8 cellular contexts compared by ENCODE assay signal in the genomic region with DNA sequence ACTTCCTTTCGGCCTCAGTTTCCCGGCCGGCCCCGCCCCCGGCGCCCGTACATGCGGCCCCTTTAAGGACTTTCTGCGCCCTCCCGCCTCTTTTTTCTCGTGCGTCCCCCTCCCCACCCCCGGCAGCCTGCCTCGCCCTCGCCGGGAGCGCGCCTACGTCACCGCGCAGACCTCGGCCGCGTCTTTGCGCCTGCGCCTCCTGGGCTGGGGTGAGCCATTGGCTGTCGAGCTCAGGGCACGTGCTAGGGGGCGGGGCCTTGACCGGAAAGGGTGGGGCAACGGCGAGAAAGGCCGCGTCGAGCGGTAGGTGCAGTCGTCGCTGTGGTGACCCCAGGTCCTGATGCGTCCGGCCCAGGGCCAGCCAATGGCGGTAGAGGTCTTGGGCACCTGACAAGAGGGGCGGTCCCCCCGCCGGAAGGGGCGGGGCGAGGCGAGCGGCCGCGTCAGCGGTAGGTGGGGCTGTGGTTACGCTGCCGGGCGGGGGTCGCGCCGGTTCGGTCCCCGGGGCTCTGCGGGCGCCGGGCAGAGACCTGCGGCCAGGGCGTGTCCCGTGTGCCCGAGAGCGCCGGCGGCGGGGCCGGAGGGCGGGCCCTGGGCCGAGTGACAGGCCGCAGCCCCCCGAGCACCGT. TPM values are rescaled to one million over a fixed set of nuclear protein-coding genes. Genes with fewer than 3 reads are reported as not detected.
A peak's percentile ranks its signal among the peaks of the same experiment; 100 is the strongest.
DNase-seq lines count a peak whose midpoint lies in the region; ATAC-seq and TF ChIP-seq lines count a peak whose summit lies in the region.

TSS of gene UVSSA (plus strand) at position 428 of the 629 bp plus-strand sequence. CDS start 884 bp downstream, outside the sequence.

- H3K27ac ChIP-seq in right cardiac atrium (ENCODE audit: low read length): peak within 1 kb of the TSS; percentile 65
- peak within 1 kb of the TSS; percentile 94 to 100 for H3K27ac ChIP-seq in uterus

- peak in 2 of 4 experiments; percentile 10 to 16 for TF ChIP-seq CTCF in uterus (IDR thresholded peaks at IDR 0.05)

- H3K27me3 ChIP-seq in right cardiac atrium (ENCODE audit: control insufficient read depth, insufficient read depth) (no peaks in the 10 kb centered on the region), uterus (no peaks in the 10 kb centered on the region)

- H3K4me3 ChIP-seq in right cardiac atrium (ENCODE audit: low read length) (peak within 1 kb of the TSS; percentile 74), uterus (peak within 1 kb of the TSS; percentile 66 to 95)

- DNase-seq in NCI-H187 treated with DMSO at 0.1 percent for 48 hours (lab: John Stamatoyannopoulos, UW) (peak; percentile 96), anterior cingulate cortex (lab: John Stamatoyannopoulos, UW) (peak; percentile 96 to 100 (median 100)), right cardiac atrium (peak; percentile 100), pulmonary artery endothelial cell (ENCODE audit: low read depth, low spot score) (peak; percentile 99), uterus (peak; percentile 100)

- H3K4me1 ChIP-seq in right cardiac atrium (ENCODE audit: control insufficient read depth, insufficient read depth, low read length): no peaks in the 10 kb centered on the region
- H3K4me1 ChIP-seq in uterus: peaks cover 0 to 9% of the 10 kb centered on the region in 2 donors

- H3K9me3 ChIP-seq in right cardiac atrium (ENCODE audit: control insufficient read depth, low read length) (no peaks in the 10 kb centered on the region), uterus (no peaks in the 10 kb centered on the region)

- intact Hi-C loops in T-helper 2 cell treated with Interferon-gamma antibody and Interleukin-4, amounts not matched to agents 100 ng/mL and 5 ng/mL, for 36 hours (cut with micrococcal nuclease): loop anchor here (1.0 to 5.0 kb wide), 13 partner anchors 16 to 672 kb away; partner anchors contain the start of genes ATP5ME, CTBP1, FGFRL1 and GAK
- intact Hi-C loops in right cardiac atrium (cut with DNase I): loop anchor here (2.0 to 10.0 kb wide), 4 partner anchors 52 to 215 kb away; partner anchors contain the start of gene CTBP1 (in 2 of the 4)
- intact Hi-C loops in uterus (cut with DNase I; ENCODE audit: low total_unique reads): loop anchor here (5.0 kb wide), 1 partner anchor 100 kb away; the partner anchor contains the start of gene CTBP1

- TF ChIP-seq POLR2A in uterus (IDR thresholded peaks at IDR 0.05): peak; percentile 80 to 99

- no peaks in the 10 kb centered on the region for H3K36me3 ChIP-seq in uterus

- under 1% methylated on average over 76 of the region's 76 CpGs for WGBS in right cardiac atrium

- ATAC-seq in GM18499 (IDR thresholded peaks at IDR 0.05; ENCODE audit: insufficient read depth, unreplicated experiment): peak; percentile 76
- peak; percentile 94 for ATAC-seq in HG02943 (IDR thresholded peaks at IDR 0.05; ENCODE audit: low read depth, unreplicated experiment)
- peak; percentile 96 to 97 for ATAC-seq in right cardiac atrium

RNA-seq across cellular contexts. Expression of gene UVSSA, which starts in this region (rescaled TPM):
- 20.3 and 21.9 TPM in 2 replicates for total RNA-seq in T-helper 2 cell treated with Interferon-gamma antibody and Interleukin-4, amounts not matched to agents 100 ng/mL and 5 ng/mL, for 36 hours
- total RNA-seq in right cardiac atrium (1 to 10 TPM; 7.7 to 8.8 (median 8.5) TPM), pulmonary artery endothelial cell (4.0 and 4.2 TPM in 2 replicates), uterus (10 to 100 TPM; 13.1 to 37.2 (median 19.3) TPM)
- polyA plus RNA-seq in right cardiac atrium: 5.0 TPM

Comparison
In these comparisons a context has a peak if more than half of its experiments do, and no peak if none do; other contexts are left out.
1. Peak in every context shown above with its lines: DNase-seq, ATAC-seq, H3K4me3 ChIP-seq and H3K27ac ChIP-seq.